ENCODE assay signal across 9 cellular contexts in genomic region chr19:47719047-47719885, GRCh38. TPM values are rescaled to one million over a fixed set of nuclear protein-coding genes. Genes with fewer than 3 reads are reported as not detected.
A peak's percentile ranks its signal among the peaks of the same experiment; 100 is the strongest.
DNase-seq lines count a peak whose midpoint lies in the region; ATAC-seq and TF ChIP-seq lines count a peak whose summit lies in the region.
"Had no signal": no experiment of that assay in that cellular context is flagged by ENCODE, and none has a peak within 500 bp of the region (broad histone marks: within the 10 kb centered on the region; RNA-seq: fewer than 3 reads in every experiment).

No MANE protein-coding gene starts in this region.

- H3K4me1 ChIP-seq in stomach smooth muscle (ENCODE audit: control insufficient read depth, insufficient read depth, low read length) (peaks cover 81% of the 10 kb centered on the region), PC-3 (ENCODE audit: insufficient read depth, low read length) (peaks cover 10% of the 10 kb centered on the region)

- no peak overlapping the region for H2AFZ ChIP-seq in PC-3 (ENCODE audit: low read length)

- no peaks in the 10 kb centered on the region for H3F3A ChIP-seq in PC-3 (ENCODE audit: low read length, unreplicated experiment)

- intact Hi-C loops in MCF 10A (cut with micrococcal nuclease) = loop anchor here (1.0 kb wide), 2 partner anchors 10 to 24 kb away; no protein-coding TSS in a partner anchor
- intact Hi-C loops in Calu3 (cut with micrococcal nuclease; ENCODE audit: unreplicated experiment) = no loop called here
- intact Hi-C loops in PC-3 (cut with micrococcal nuclease) = no loop called here

- ATAC-seq in GM19023 (IDR thresholded peaks at IDR 0.05; ENCODE audit: unreplicated experiment) (no peak), PC-3 (no peak), HG03432 (IDR thresholded peaks at IDR 0.05; ENCODE audit: unreplicated experiment) (no peak)

- peaks cover 8 to 20% of the 10 kb centered on the region in 2 donors for H3K36me3 ChIP-seq in stomach smooth muscle (ENCODE audit: control insufficient read depth in 2 of 2, insufficient read depth in 2 of 2, low read length in 2 of 2)
- no peaks in the 10 kb centered on the region for H3K36me3 ChIP-seq in PC-3 (ENCODE audit: low read depth, low read length)
- H3K36me3 ChIP-seq: neutrophil had no signal

- DNase-seq in HS-5 (ENCODE audit: low read depth) (peak; percentile 95), MCF 10A (ENCODE audit: unreplicated experiment) (peak; percentile 89), kidney glomerular epithelial cell (lab: John Stamatoyannopoulos, UW) (peak; percentile 72), Calu3 (no peak), PC-3 (no peak)

- CTCF ChIA-PET in MCF 10A (lab: Yijun Ruan, JAX) = interaction anchor here (0.5 to 1.3 kb wide), 4 partner anchors 12 to 1337 kb away, joined by 3 to 5 read pairs (median 4); no protein-coding TSS in a partner anchor
- CTCF ChIA-PET in Calu3 (lab: Charles Lee) = interaction anchor here (0.9 kb wide), 1 partner anchor 10 kb away, joined by 5 read pairs; no protein-coding TSS in a partner anchor
- CTCF ChIA-PET in PC-3 (lab: Charles Lee) = no interaction called here

- no peaks in the 10 kb centered on the region for H3K9me3 ChIP-seq in stomach smooth muscle (ENCODE audit: control insufficient read depth in 2 of 2, low read length in 2 of 2)
- no peaks in the 10 kb centered on the region for H3K9me3 ChIP-seq in PC-3 (ENCODE audit: low read length)
- H3K9me3 ChIP-seq: neutrophil had no signal

- H3K79me2 ChIP-seq in PC-3 (ENCODE audit: low read length) = no peaks in the 10 kb centered on the region

- H3K9ac ChIP-seq in stomach smooth muscle (ENCODE audit: low read length in 2 of 2) (peak overlapping the region; percentile 36 to 68), PC-3 (ENCODE audit: low read length) (no peak overlapping the region)

- H3K27me3 Mint-ChIP-seq in MCF 10A (ENCODE audit: insufficient read depth, unreplicated experiment) (no peaks in the 10 kb centered on the region), Calu3 (ENCODE audit: unreplicated experiment) (no peaks in the 10 kb centered on the region)

- peaks cover 88% of the 10 kb centered on the region for H3K36me3 Mint-ChIP-seq in MCF 10A (ENCODE audit: insufficient read depth, unreplicated experiment)
- H3K36me3 Mint-ChIP-seq in Calu3 (ENCODE audit: insufficient read depth, unreplicated experiment) = peaks cover 34% of the 10 kb centered on the region

- H3K27ac ChIP-seq in stomach smooth muscle (ENCODE audit: low read length) = peak overlapping the region; percentile 93
- H3K27ac ChIP-seq in PC-3 (ENCODE audit: low read length) = no peak overlapping the region
- H3K27ac ChIP-seq: neutrophil had no signal

- H4K20me1 ChIP-seq in PC-3 (ENCODE audit: low read length) = no peaks in the 10 kb centered on the region

- no TSS peak for BruUV-seq in MCF 10A (replicated peaks; lab: Mats Ljungman, UMichigan)
- no TSS peak for BruUV-seq in Calu3 (replicated peaks; lab: Mats Ljungman, UMichigan)
- BruUV-seq in PC-3 (replicated peaks; lab: Mats Ljungman, UMichigan) = no TSS peak

- H3K4me1 Mint-ChIP-seq in MCF 10A (ENCODE audit: insufficient read depth, unreplicated experiment) = peaks cover 50% of the 10 kb centered on the region
- H3K4me1 Mint-ChIP-seq in Calu3 (ENCODE audit: low read depth, unreplicated experiment) = peaks cover 17% of the 10 kb centered on the region

- H3K9me3 Mint-ChIP-seq in MCF 10A (ENCODE audit: unreplicated experiment) (no peaks in the 10 kb centered on the region), Calu3 (ENCODE audit: low read depth, unreplicated experiment) (no peaks in the 10 kb centered on the region)

- H3K4me3 Mint-ChIP-seq in MCF 10A (ENCODE audit: unreplicated experiment) (peak overlapping the region; percentile 63), Calu3 (ENCODE audit: low read depth, unreplicated experiment) (no peak overlapping the region)

- H3K4me3 ChIP-seq in stomach smooth muscle (ENCODE audit: low read length in 2 of 2) (peak overlapping the region; percentile 60 to 63), PC-3 (ENCODE audit: low read length) (no peak overlapping the region)

- H3K4me2 ChIP-seq in PC-3 (ENCODE audit: low read length) = no peak overlapping the region

- POLR2A ChIA-PET in MCF 10A (lab: Yijun Ruan, JAX) (interaction anchor here (0.5 to 13.6 kb wide), 10 partner anchors 11 to 644 kb away, joined by 3 to 259 read pairs (median 4); partner anchors contain the start of gene NOP53), PC-3 (lab: Charles Lee; ENCODE audit: unreplicated experiment) (no interaction called here)

- H3K27me3 ChIP-seq in stomach smooth muscle (ENCODE audit: control insufficient read depth in 1 of 2, insufficient read depth in 2 of 2, low read length in 2 of 2) (no peaks in the 10 kb centered on the region), PC-3 (ENCODE audit: low read length) (no peaks in the 10 kb centered on the region)

- TF ChIP-seq CTCF in MCF 10A (IDR thresholded peaks at IDR 0.05; ENCODE audit: unreplicated experiment) (no peak), Calu3 (IDR thresholded peaks at IDR 0.05; ENCODE audit: unreplicated experiment) (no peak), PC-3 (conservative IDR thresholded peaks at IDR 0.05; ENCODE audit: low read depth, low read length) (no peak)

- no peaks in the 10 kb centered on the region for H3K9me2 ChIP-seq in PC-3 (replicated peaks; ENCODE audit: low read length)

- H3K27ac Mint-ChIP-seq in MCF 10A (ENCODE audit: low read depth, unreplicated experiment) (peak overlapping the region; percentile 77), Calu3 (ENCODE audit: unreplicated experiment) (no peak overlapping the region)

RNA-seq across cellular contexts. Expression of gene EHD2, which starts 6.0 kb away (rescaled TPM):
- total RNA-seq in MCF 10A (2022) (88.8 and 104 TPM in 2 replicates), Calu3 (2022) (52.3 and 71.5 TPM in 2 replicates), PC-3 (2014; rRNA removed) (0.11 and 1.4 TPM in 2 replicates)

RNA-seq across cellular contexts. Expression of gene NOP53, which starts 26.1 kb away (rescaled TPM):
- total RNA-seq in MCF 10A (2022) (165 and 211 TPM in 2 replicates), Calu3 (2022) (193 and 222 TPM in 2 replicates), PC-3 (2014; rRNA removed) (61.5 and 83.9 TPM in 2 replicates)

RNA-seq across cellular contexts. Expression of gene SELENOW, which starts 59.2 kb away (rescaled TPM):
- total RNA-seq in MCF 10A (2022) = 93.5 and 115 TPM in 2 replicates
- 466 and 506 TPM in 2 replicates for total RNA-seq in Calu3 (2022)
- total RNA-seq in PC-3 (2014; rRNA removed) = 277 and 278 TPM in 2 replicates

Comparison
In these comparisons a context has a peak if more than half of its experiments do, and no peak if none do; other contexts are left out.
1. DNase-seq: peak in HS-5 (single experiment), MCF 10A (single experiment) and kidney glomerular epithelial cell (single experiment); none in Calu3 (single experiment) and PC-3 (single experiment).
2. RNA of gene EHD2, which starts 6.0 kb away (total RNA-seq): 88.8 to 104 TPM in MCF 10A and 52.3 to 71.5 TPM in Calu3; 0.11 to 1.4 TPM in PC-3; every median in the first group is over 10 times any median in the second.